9 cellular contexts compared by ENCODE assay signal in the genomic region with DNA sequence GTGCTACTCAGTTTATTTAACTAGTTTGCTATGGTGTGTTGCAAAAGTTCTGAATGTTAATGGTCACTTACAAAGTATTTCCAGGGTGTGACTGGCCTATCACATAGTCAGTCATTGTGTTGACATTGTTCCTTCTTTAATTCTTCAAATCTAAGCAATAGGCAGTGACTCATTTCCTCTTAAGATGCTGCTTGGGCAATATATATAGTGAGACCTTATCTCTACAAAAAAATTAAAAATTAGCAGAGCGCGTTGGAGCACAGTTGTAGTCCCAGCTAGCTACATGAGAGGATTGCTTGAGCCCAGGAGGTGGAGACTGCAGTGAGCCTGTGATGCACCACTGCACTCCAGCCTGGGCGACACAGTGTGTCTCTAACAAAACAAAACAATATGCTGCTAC. TPM values are rescaled to one million over a fixed set of nuclear protein-coding genes. Genes with fewer than 3 reads are reported as not detected.
DNase-seq lines count a peak whose midpoint lies in the region; ATAC-seq, FAIRE-seq and TF ChIP-seq lines count a peak whose summit lies in the region.
"Had no signal": no experiment of that assay in that cellular context is flagged by ENCODE, and none has a peak within 500 bp of the region (broad histone marks: within the 10 kb centered on the region; RNA-seq: fewer than 3 reads in every experiment).

No MANE protein-coding gene starts in this region.

- ATAC-seq in HepG2 = peak; percentile 68
- ATAC-seq in GM19452 (IDR thresholded peaks at IDR 0.05; ENCODE audit: unreplicated experiment) = no peak

- no peaks in the 10 kb centered on the region for H3K27me3 ChIP-seq in astrocyte (ENCODE audit: insufficient read depth, low read length)
- no peaks in the 10 kb centered on the region for H3K27me3 ChIP-seq in HepG2 (ENCODE audit: control insufficient read depth in 1 of 2, insufficient read depth in 2 of 2, low read length in 2 of 2)

- no peak for TF ChIP-seq CTCF in astrocyte (IDR thresholded peaks at IDR 0.05; ENCODE audit: insufficient read depth, low read depth, low read length)
- no peak for TF ChIP-seq CTCF in HepG2 (CRISPR knock-in tag; IDR thresholded peaks at IDR 0.05)

- H3K79me2 ChIP-seq in astrocyte (ENCODE audit: insufficient read depth, low read length) (no peaks in the 10 kb centered on the region), HepG2 (ENCODE audit: insufficient read depth, low read length) (no peaks in the 10 kb centered on the region)

- in situ Hi-C loops in HepG2 (cut with HindIII; ENCODE audit: extremely low pct_ligation_motif_present, low pct_unique_long_range_greater_than_20kb) = no loop called here

- no peak for TF ChIP-seq RAD21 in HepG2 (CRISPR knock-in tag; IDR thresholded peaks at IDR 0.05)

- H4K20me1 ChIP-seq in astrocyte (ENCODE audit: insufficient read depth, low read length) = no peaks in the 10 kb centered on the region
- H4K20me1 ChIP-seq in HepG2 (ENCODE audit: insufficient read depth, low read length) = no peaks in the 10 kb centered on the region

- FAIRE-seq in astrocyte (lab: Jason Lieb, UNC) (peak; percentile 58), HepG2 (lab: Jason Lieb, UNC) (peak; percentile 50)

- no TSS peak for BruUV-seq in HepG2 (replicated peaks; lab: Mats Ljungman, UMichigan)

- intact Hi-C loops in HepG2 (cut with micrococcal nuclease; ENCODE audit: unreplicated experiment) = no loop called here

- H3K9ac ChIP-seq in astrocyte (ENCODE audit: low read length) = no peak overlapping the region
- H3K9ac ChIP-seq in HepG2 (ENCODE audit: insufficient read depth, low read depth, low read length) = no peak overlapping the region

- H3K36me3 ChIP-seq in astrocyte (ENCODE audit: insufficient read depth, low read length) (no peaks in the 10 kb centered on the region), HepG2 (replicated peaks in 1 of 2; ENCODE audit: control insufficient read depth in 1 of 2, insufficient read depth in 2 of 2, low read length in 2 of 2) (no peaks in the 10 kb centered on the region)

- H3K4me1 Mint-ChIP-seq in astrocyte (ENCODE audit: low read depth, unreplicated experiment) = peaks cover 4% of the 10 kb centered on the region

- H3K9me3 ChIP-seq in astrocyte (ENCODE audit: insufficient read depth, low read depth, low read length) (no peaks in the 10 kb centered on the region), HepG2 (ENCODE audit: low read length) (no peaks in the 10 kb centered on the region)

- TF ChIP-seq POLR2A in HepG2 (IDR thresholded peaks at IDR 0.05; ENCODE audit: insufficient read depth in 1 of 2, low read depth in 2 of 2, low read length in 2 of 2) = no peak

- H3K4me2 ChIP-seq in astrocyte (ENCODE audit: low read length) (peak overlapping the region; percentile 68), HepG2 (ENCODE audit: low read depth, low read length) (no peak overlapping the region)

- H3K4me3 ChIP-seq in astrocyte (ENCODE audit: insufficient read depth, low read depth, low read length) = no peak overlapping the region
- no peak overlapping the region for H3K4me3 ChIP-seq in HepG2 (replicated peaks in 1 of 3; ENCODE audit: insufficient read depth in 1 of 3, low read depth in 2 of 3, low read length in 3 of 3)

- POLR2A ChIA-PET in HepG2 (lab: Yijun Ruan, JAX) = no interaction called here

- H3K27ac ChIP-seq in astrocyte (ENCODE audit: low read depth, low read length) (peak overlapping the region; percentile 23), HepG2 (ENCODE audit: extremely low read length, insufficient read depth, low read length) (no peak overlapping the region)

- no peak overlapping the region for H3K27ac Mint-ChIP-seq in astrocyte (ENCODE audit: unreplicated experiment)

- no peaks in the 10 kb centered on the region for H3K9me3 Mint-ChIP-seq in astrocyte (ENCODE audit: unreplicated experiment)

- no peak for TF ChIP-seq EP300 in HepG2 (IDR thresholded peaks at IDR 0.05; ENCODE audit: low read depth in 2 of 2, low read length in 2 of 2)
- TF ChIP-seq EP300 in HepG2 (CRISPR knock-in tag; IDR thresholded peaks at IDR 0.05; ENCODE audit: borderline replicate concordance) = no peak

- H3K4me1 ChIP-seq in astrocyte (ENCODE audit: insufficient read depth, low read length) (peaks cover 11% of the 10 kb centered on the region), HepG2 (ENCODE audit: insufficient read depth, low read length) (peaks cover 48% of the 10 kb centered on the region)

- H3K36me3 Mint-ChIP-seq in astrocyte (ENCODE audit: low read depth, unreplicated experiment) = no peaks in the 10 kb centered on the region

- WGBS in HepG2 (ENCODE audit: low lambda C conversion rate) = 46% methylated on average over 3 of the region's 3 CpGs

- no peaks in the 10 kb centered on the region for H3K27me3 Mint-ChIP-seq in astrocyte (ENCODE audit: low read depth, unreplicated experiment)

- DNase-seq in AML-193 (lab: John Stamatoyannopoulos, UW) (peak; percentile 93 to 94), M059J (ENCODE audit: low read depth) (peak; percentile 71), astrocyte (ENCODE audit: low read depth) (peak; percentile 85), HepG2 (ENCODE audit: low spot score) (no peak), T1000 (lab: John Stamatoyannopoulos, UW) (no peak)
- no peak for DNase-seq in activated effector memory CD4-positive, alpha-beta T cell treated with anti-CD3 and anti-CD28 coated beads, Interleukin-2, amount 50 U/mL, for 16 hours
- DNase-seq in activated CD4-positive, CD25-positive, alpha-beta regulatory T cell treated with anti-CD3 and anti-CD28 coated beads, Interleukin-2, amount 50 U/mL, for 72 hours = no peak
- DNase-seq: NCI-H1092 treated with DMSO at 0.1 percent for 48 hours had no signal

- H2AFZ ChIP-seq in astrocyte (ENCODE audit: low read depth, low read length) (peak overlapping the region; percentile 47), HepG2 (ENCODE audit: low read length) (no peak overlapping the region)

- no peak overlapping the region for H3K4me3 Mint-ChIP-seq in astrocyte (ENCODE audit: unreplicated experiment)

- CTCF ChIA-PET in HepG2 (lab: Yijun Ruan, JAX; ENCODE audit: low intra/inter-chr PET ratio, low total read pairs) = no interaction called here

TF ChIP-seq in HepG2, 621 proteins besides CTCF, POLR2A, EP300 and RAD21 (continues in another document):
- TF ChIP-seq PHB2 (IDR thresholded peaks at IDR 0.05; ENCODE audit: partially characterized antibody) = no peak
- TF ChIP-seq, protein P1, sequence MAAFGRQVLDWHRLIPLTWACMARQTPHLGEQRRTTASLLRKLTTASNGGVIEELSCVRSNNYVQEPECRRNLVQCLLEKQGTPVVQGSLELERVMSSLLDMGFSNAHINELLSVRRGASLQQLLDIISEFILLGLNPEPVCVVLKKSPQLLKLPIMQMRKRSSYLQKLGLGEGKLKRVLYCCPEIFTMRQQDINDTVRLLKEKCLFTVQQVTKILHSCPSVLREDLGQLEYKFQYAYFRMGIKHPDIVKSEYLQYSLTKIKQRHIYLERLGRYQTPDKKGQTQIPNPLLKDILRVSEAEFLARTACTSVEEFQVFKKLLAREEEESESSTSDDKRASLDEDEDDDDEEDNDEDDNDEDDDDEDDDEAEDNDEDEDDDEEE (CRISPR knock-in tag; IDR thresholded peaks at IDR 0.05) = no peak
- TF ChIP-seq ZNF468 (CRISPR knock-in tag; IDR thresholded peaks at IDR 0.05) = no peak
- no peak for TF ChIP-seq ELF4 (CRISPR knock-in tag; IDR thresholded peaks at IDR 0.05; ENCODE audit: borderline replicate concordance)
- TF ChIP-seq SMAD3 (CRISPR knock-in tag; IDR thresholded peaks at IDR 0.05) = no peak
- TF ChIP-seq SRSF9 (IDR thresholded peaks at IDR 0.05; ENCODE audit: borderline replicate concordance, insufficient read depth, low read depth, low read length, poor library complexity, severe bottlenecking) = no peak
- TF ChIP-seq HNF4A (CRISPR knock-in tag; IDR thresholded peaks at IDR 0.05) = no peak
- TF ChIP-seq, protein P2, sequence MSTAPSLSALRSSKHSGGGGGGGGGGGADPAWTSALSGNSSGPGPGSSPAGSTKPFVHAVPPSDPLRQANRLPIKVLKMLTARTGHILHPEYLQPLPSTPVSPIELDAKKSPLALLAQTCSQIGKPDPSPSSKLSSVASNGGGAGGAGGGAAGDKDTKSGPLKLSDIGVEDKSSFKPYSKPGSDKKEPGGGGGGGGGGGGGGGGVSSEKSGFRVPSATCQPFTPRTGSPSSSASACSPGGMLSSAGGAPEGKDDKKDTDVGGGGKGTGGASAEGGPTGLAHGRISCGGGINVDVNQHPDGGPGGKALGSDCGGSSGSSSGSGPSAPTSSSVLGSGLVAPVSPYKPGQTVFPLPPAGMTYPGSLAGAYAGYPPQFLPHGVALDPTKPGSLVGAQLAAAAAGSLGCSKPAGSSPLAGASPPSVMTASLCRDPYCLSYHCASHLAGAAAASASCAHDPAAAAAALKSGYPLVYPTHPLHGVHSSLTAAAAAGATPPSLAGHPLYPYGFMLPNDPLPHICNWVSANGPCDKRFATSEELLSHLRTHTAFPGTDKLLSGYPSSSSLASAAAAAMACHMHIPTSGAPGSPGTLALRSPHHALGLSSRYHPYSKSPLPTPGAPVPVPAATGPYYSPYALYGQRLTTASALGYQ (CRISPR knock-in tag; IDR thresholded peaks at IDR 0.05) = no peak
- no peak for TF ChIP-seq ZNF672 (CRISPR knock-in tag; IDR thresholded peaks at IDR 0.05)

RNA-seq across cellular contexts. Expression of a gene that starts 5.8 kb away (rescaled TPM):
- total RNA-seq in M059J (2014; rRNA removed; shearing (Covaris generic)) = 31.0 and 33.9 TPM in 2 replicates
- 66.7 and 74.6 TPM in 2 replicates for total RNA-seq in astrocyte
- total RNA-seq in HepG2 (2016; rRNA removed; fragmentation: Illumina TruSeq; extraction: Trizol) = 84.1 and 112 TPM in 2 replicates
- 8.0 and 11.9 TPM in 2 replicates for total RNA-seq in HepG2 (2016; cell fraction: cytosol; rRNA removed; fragmentation: Illumina TruSeq; extraction: Trizol; ENCODE audit: low read depth)
- 79.7 and 118 TPM in 2 replicates for total RNA-seq in HepG2 (2016; cell fraction: insoluble cytoplasmic fraction; rRNA removed; fragmentation: Illumina TruSeq; extraction: Trizol)
- 26.2 and 31.6 TPM in 2 replicates for total RNA-seq in HepG2 (2016; cell fraction: membrane; rRNA removed; fragmentation: Illumina TruSeq; extraction: Trizol)
- 146 and 156 TPM in 2 replicates for total RNA-seq in HepG2 (2016; cell fraction: nucleus; rRNA removed; fragmentation: Illumina TruSeq; extraction: Trizol)
- 34.6 and 43.2 TPM in 2 replicates for polyA plus RNA-seq in HepG2 (2011; rRNA removed)
- polyA plus RNA-seq in HepG2 (2011; cell fraction: cytosol; rRNA removed) = 13.5 and 21.7 TPM in 2 replicates
- 32.8 and 36.0 TPM in 2 replicates for polyA plus RNA-seq in HepG2 (2011; cell fraction: nucleus; rRNA removed)
- polyA plus RNA-seq in HepG2 (2012) = 26.1 and 33.7 TPM in 2 replicates
- 3.1 TPM in 2 replicates for polyA plus RNA-seq in HepG2 (2016; cell fraction: cytosol; fragmentation: Illumina TruSeq; extraction: Trizol; ENCODE audit: low read depth)
- 70.6 and 78.0 TPM in 2 replicates for polyA plus RNA-seq in HepG2 (2016; cell fraction: insoluble cytoplasmic fraction; fragmentation: Illumina TruSeq; extraction: Trizol; ENCODE audit: low read depth)
- polyA plus RNA-seq in HepG2 (2016; cell fraction: membrane; fragmentation: Illumina TruSeq; extraction: Trizol; ENCODE audit: low read depth) = 10.7 and 12.9 TPM in 2 replicates
- polyA plus RNA-seq in HepG2 (2016; cell fraction: nucleus; fragmentation: Illumina TruSeq; extraction: Trizol; ENCODE audit: insufficient read depth, low read depth) = 109 and 125 TPM in 2 replicates
- 85.4 and 100 TPM in 2 replicates for polyA minus RNA-seq in HepG2 (2011; rRNA and poly(A)+ RNA removed; ENCODE audit: low replicate concordance)
- polyA minus RNA-seq in HepG2 (2011; cell fraction: cytosol; rRNA and poly(A)+ RNA removed) = 37.2 and 51.3 TPM in 2 replicates
- 204 and 205 TPM in 2 replicates for polyA minus RNA-seq in HepG2 (2011; cell fraction: nucleus; rRNA and poly(A)+ RNA removed)

Comparison
In these comparisons a context has a peak if more than half of its experiments do, and no peak if none do; other contexts are left out.
1. DNase-seq: peak in AML-193 (2 of 2), M059J (single experiment) and astrocyte (single experiment); none in HepG2 (single experiment), activated effector memory CD4-positive, alpha-beta T cell treated with anti-CD3 and anti-CD28 coated beads, Interleukin-2, amount 50 U/mL, for 16 hours (single experiment), T1000 (single experiment) and activated CD4-positive, CD25-positive, alpha-beta regulatory T cell treated with anti-CD3 and anti-CD28 coated beads, Interleukin-2, amount 50 U/mL, for 72 hours (single experiment).